Comparison of ENCODE assay signal across 8 cellular contexts in genomic region chr11:61293869-61294716, GRCh38. TPM values are rescaled to one million over a fixed set of nuclear protein-coding genes. Genes with fewer than 3 reads are reported as not detected.
DNase-seq lines count a peak whose midpoint lies in the region; ATAC-seq and TF ChIP-seq lines count a peak whose summit lies in the region.

No MANE protein-coding gene starts in this region.

- DNase-seq in DMS53 (lab: John Stamatoyannopoulos, UW) (peak; percentile 86), HT-29 (ENCODE audit: low spot score) (peak; percentile 44), colonic mucosa (no peak), lower lobe of right lung (peak; percentile 55), NCI-H1436 treated with DMSO at 0.1 percent for 48 hours (lab: John Stamatoyannopoulos, UW) (no peak)
- peak; percentile 29 for DNase-seq in T-helper 2 cell treated with Interferon-gamma antibody and Interleukin-4, amounts not matched to agents 5 μg/mL and 100 μg/mL, for 36 hours (ENCODE audit: low spot score)
- peak; percentile 38 for DNase-seq in stimulated activated CD8-positive, alpha-beta memory T cell treated with anti-CD3 and anti-CD28 coated beads, Interleukin-15, amount 100 ng/mL, for 24 hours (ENCODE audit: low read depth)

- intact Hi-C loops in colonic mucosa (cut with DNase I) (no loop called here), lower lobe of right lung (cut with DNase I) (no loop called here)

- peak overlapping the region; percentile 58 for H3K4me3 ChIP-seq in colonic mucosa
- peak overlapping the region; percentile 59 for H3K4me3 ChIP-seq in lower lobe of right lung

- H3K27ac ChIP-seq in colonic mucosa (no peak overlapping the region), lower lobe of right lung (no peak overlapping the region)

- TF ChIP-seq CTCF in colonic mucosa (IDR thresholded peaks at IDR 0.05) (no peak), lower lobe of right lung (IDR thresholded peaks at IDR 0.05) (no peak)

- H3K27me3 ChIP-seq in colonic mucosa (peaks cover 20% of the 10 kb centered on the region), lower lobe of right lung (ENCODE audit: low read depth) (peaks cover 34% of the 10 kb centered on the region)

- no peaks in the 10 kb centered on the region for H3K9me3 Mint-ChIP-seq in T-helper 2 cell treated with Interferon-gamma antibody and Interleukin-4, amounts not matched to agents 5 μg/mL and 100 μg/mL, for 36 hours

- peaks cover 16% of the 10 kb centered on the region for H3K36me3 Mint-ChIP-seq in T-helper 2 cell treated with Interferon-gamma antibody and Interleukin-4, amounts not matched to agents 5 μg/mL and 100 μg/mL, for 36 hours (ENCODE audit: low read depth)

- H3K9ac ChIP-seq in colonic mucosa (ENCODE audit: low read depth in 2 of 2, low read length in 2 of 2) = peak overlapping the region; percentile 40 to 50

- peaks cover 13% of the 10 kb centered on the region for H3K27me3 Mint-ChIP-seq in T-helper 2 cell treated with Interferon-gamma antibody and Interleukin-4, amounts not matched to agents 5 μg/mL and 100 μg/mL, for 36 hours (ENCODE audit: low read depth)

- peak overlapping the region; percentile 84 for H3K4me3 Mint-ChIP-seq in T-helper 2 cell treated with Interferon-gamma antibody and Interleukin-4, amounts not matched to agents 5 μg/mL and 100 μg/mL, for 36 hours

- peaks cover 11% of the 10 kb centered on the region for H3K4me1 ChIP-seq in colonic mucosa
- peaks cover 44% of the 10 kb centered on the region for H3K4me1 ChIP-seq in lower lobe of right lung

- H3K9me3 ChIP-seq in colonic mucosa (no peaks in the 10 kb centered on the region), lower lobe of right lung (no peaks in the 10 kb centered on the region)

- H3K27ac Mint-ChIP-seq in T-helper 2 cell treated with Interferon-gamma antibody and Interleukin-4, amounts not matched to agents 5 μg/mL and 100 μg/mL, for 36 hours = peak overlapping the region; percentile 57

- H3K36me3 ChIP-seq in colonic mucosa = no peaks in the 10 kb centered on the region
- H3K36me3 ChIP-seq in lower lobe of right lung = peaks cover 10% of the 10 kb centered on the region

- H3K4me1 Mint-ChIP-seq in T-helper 2 cell treated with Interferon-gamma antibody and Interleukin-4, amounts not matched to agents 5 μg/mL and 100 μg/mL, for 36 hours (ENCODE audit: low read depth) = peaks cover 31% of the 10 kb centered on the region

- ATAC-seq in GM21360 (IDR thresholded peaks at IDR 0.05; ENCODE audit: unreplicated experiment) (peak; percentile 40), lower lobe of right lung (peak; percentile 56 to 60)

RNA-seq across cellular contexts. Expression of gene VWCE, which starts 1.0 kb away (rescaled TPM):
- total RNA-seq in HT-29 (2014; rRNA removed; shearing (Covaris generic)) = not detected in 2 replicates
- under 1 TPM; 0.37 to 0.58 TPM for total RNA-seq in colonic mucosa
- total RNA-seq in lower lobe of right lung = 1.2 TPM

RNA-seq across cellular contexts. Expression of gene DDB1, which starts 38.8 kb away (rescaled TPM):
- total RNA-seq in HT-29 (2014; rRNA removed; shearing (Covaris generic)) = 262 and 321 TPM in 2 replicates
- total RNA-seq in colonic mucosa = 100 to 1,000 TPM; 154 to 189 TPM
- total RNA-seq in lower lobe of right lung = 122 TPM

RNA-seq across cellular contexts. Expression of gene TKFC, which starts 38.9 kb away (rescaled TPM):
- total RNA-seq in HT-29 (2014; rRNA removed; shearing (Covaris generic)) = 80.4 and 94.2 TPM in 2 replicates
- total RNA-seq in colonic mucosa = 10 to 100 TPM; 50.0 to 81.3 TPM
- 35.0 TPM for total RNA-seq in lower lobe of right lung

RNA-seq across cellular contexts. Expression of gene PGA5, which starts 53.1 kb away (rescaled TPM):
- not detected in 2 replicates for total RNA-seq in HT-29 (2014; rRNA removed; shearing (Covaris generic))
- total RNA-seq in colonic mucosa (not detected), lower lobe of right lung (0.32 TPM)

Comparison
In these comparisons a context has a peak if more than half of its experiments do, and no peak if none do; other contexts are left out.
1. DNase-seq: peak in DMS53 (single experiment), HT-29 (single experiment), T-helper 2 cell treated with Interferon-gamma antibody and Interleukin-4, amounts not matched to agents 5 μg/mL and 100 μg/mL, for 36 hours (single experiment), lower lobe of right lung (single experiment) and stimulated activated CD8-positive, alpha-beta memory T cell treated with anti-CD3 and anti-CD28 coated beads, Interleukin-15, amount 100 ng/mL, for 24 hours (single experiment); none in colonic mucosa (single experiment) and NCI-H1436 treated with DMSO at 0.1 percent for 48 hours (single experiment).